8 cellular contexts compared by ENCODE assay signal in the genomic region with DNA sequence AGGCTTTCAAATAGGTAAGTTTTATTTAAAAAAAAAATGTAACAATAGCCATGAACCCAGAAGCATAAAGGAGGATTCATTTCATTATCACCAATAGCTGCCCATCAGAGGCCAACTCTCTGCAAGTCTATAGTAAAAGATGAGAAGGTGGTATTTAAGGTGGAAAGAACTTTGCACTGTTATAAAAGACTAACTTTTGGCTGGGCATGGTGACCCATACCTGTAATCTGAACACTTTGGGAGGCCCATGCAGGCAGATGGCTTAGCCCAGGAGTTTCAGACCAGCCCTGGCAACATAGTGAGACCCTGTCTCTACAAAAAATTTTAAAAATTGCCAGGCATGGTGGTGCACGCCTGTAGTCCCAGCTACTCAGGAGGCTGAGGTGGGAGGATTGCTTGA.
"Had no signal": no experiment of that assay in that cellular context is flagged by ENCODE, and none has a peak within 500 bp of the region (broad histone marks: within the 10 kb centered on the region; RNA-seq: fewer than 3 reads in every experiment).

No MANE protein-coding gene starts in this region.

- H3K9ac ChIP-seq: GM23248 had no signal

- H2AFZ ChIP-seq: GM23248 had no signal

- DNase-seq: GM23248, GOT3, H7, HFFc6, KBM-7 had no signal

- H3K27ac ChIP-seq: GM23248 had no signal

- H3K4me3 ChIP-seq: GM23248, HAP-1 had no signal

- H3K9me3 ChIP-seq: HAP-1 had no signal

- ATAC-seq: HCT116 had no signal

- FAIRE-seq: HTR-8/SVneo had no signal
